ENCODE assay signal across 21 cellular contexts in the genomic region with DNA sequence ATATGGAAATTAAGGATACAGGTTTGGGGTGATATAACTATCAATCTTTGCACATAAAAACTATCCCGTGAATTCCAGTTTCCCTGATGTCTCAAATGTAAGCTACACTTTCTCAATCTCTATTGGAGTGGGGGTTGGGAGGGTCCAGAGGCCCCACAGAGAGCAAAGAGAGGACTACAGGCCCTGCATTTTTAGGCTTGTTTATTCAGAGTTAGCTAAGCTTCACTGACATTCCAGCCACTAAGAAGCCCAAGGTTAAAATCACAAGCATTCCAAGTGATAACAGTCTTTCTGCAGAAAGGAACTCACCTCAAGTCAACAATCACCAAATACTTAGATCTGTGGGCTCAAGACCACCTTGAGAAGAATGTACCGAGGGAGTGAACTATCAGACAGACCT.
DNase-seq lines count a peak whose midpoint lies in the region; TF ChIP-seq lines count a peak whose summit lies in the region.
"Had no signal": no experiment of that assay in that cellular context is flagged by ENCODE, and none has a peak within 500 bp of the region (broad histone marks: within the 10 kb centered on the region; RNA-seq: fewer than 3 reads in every experiment).

No MANE protein-coding gene starts in this region.

- H3K36me3 ChIP-seq in HUES48 (ENCODE audit: control insufficient read depth, insufficient read depth, low read length), result no peaks in the 10 kb centered on the region
- H3K36me3 ChIP-seq in parathyroid adenoma (ENCODE audit: control insufficient read depth, insufficient read depth, low read length), result no peaks in the 10 kb centered on the region
- H3K36me3 ChIP-seq: SJCRH30, tibial nerve had no signal

- no peak for TF ChIP-seq CTCF in parathyroid adenoma (IDR thresholded peaks at IDR 0.05)

- H3K9ac ChIP-seq in HUES48 (ENCODE audit: low read depth, low read length) (no peak overlapping the region), parathyroid adenoma (no peak overlapping the region)

- H3K4me2 ChIP-seq in parathyroid adenoma (ENCODE audit: low read length), result no peak overlapping the region

- no peaks in the 10 kb centered on the region for H3K79me2 ChIP-seq in parathyroid adenoma

- H3K4me3 ChIP-seq in HUES48 (ENCODE audit: low read depth, low read length) (no peak overlapping the region; the same call in 1 of the 2 replicates), parathyroid adenoma (ENCODE audit: low read depth, low read length) (no peak overlapping the region)
- H3K4me3 ChIP-seq: lung, SJCRH30, tibial nerve had no signal

- intact Hi-C loops in head of caudate nucleus (cut with DNase I), result no loop called here

- H3K9me3 ChIP-seq in HUES48 (ENCODE audit: control insufficient read depth, insufficient read depth, low read length) (no peaks in the 10 kb centered on the region), parathyroid adenoma (ENCODE audit: control insufficient read depth, low read length) (no peaks in the 10 kb centered on the region)
- H3K9me3 ChIP-seq: SJCRH30, tibial nerve had no signal

- H3K27me3 ChIP-seq in HUES48 (ENCODE audit: control insufficient read depth, insufficient read depth, low read length) (no peaks in the 10 kb centered on the region), parathyroid adenoma (ENCODE audit: control insufficient read depth, insufficient read depth, low read length) (no peaks in the 10 kb centered on the region)
- H3K27me3 ChIP-seq: SJCRH30, tibial nerve had no signal

- peak overlapping the region; percentile 71 for H2AFZ ChIP-seq in parathyroid adenoma

- H3K4me1 ChIP-seq in HUES48 (ENCODE audit: control insufficient read depth, insufficient read depth, low read length) (peaks cover 18% of the 10 kb centered on the region), parathyroid adenoma (peaks cover 14% of the 10 kb centered on the region)
- H3K4me1 ChIP-seq: SJCRH30 had no signal

- peak; percentile 31 for DNase-seq in astrocyte of the hippocampus (ENCODE audit: low read depth, low spot score)
- peak; percentile 50 for DNase-seq in iPS-NIHi7 (ENCODE audit: extremely low spot score)
- no peak for DNase-seq in activated CD4-positive, alpha-beta T cell treated with anti-CD3 and anti-CD28 coated beads for 1 hour
- DNase-seq in stimulated activated CD4-positive, alpha-beta T cell treated with anti-CD3 and anti-CD28 coated beads, Interleukin-15, amount 100 ng/mL, for 24 hours, result no peak
- DNase-seq in head of caudate nucleus, result no peak
- DNase-seq in NCI-H1694 (lab: John Stamatoyannopoulos, UW), result no peak
- DNase-seq: activated CD4-positive, alpha-beta T cell treated with anti-CD3 and anti-CD28 coated beads for 48 hours; anterior cingulate cortex; cortex of kidney; glutamatergic neuron; NCI-H146; NCI-H748 treated with DMSO at 0.1 percent for 48 hours; RPMI8226; SJCRH30; stimulated activated CD4-positive, alpha-beta T cell treated with anti-CD3 and anti-CD28 coated beads, Interleukin-2, amount 100 ng/mL, for 48 hours; T1000 had no signal

- H3K27ac ChIP-seq in HUES48 (ENCODE audit: low read depth, low read length) (peak overlapping the region; percentile 60), parathyroid adenoma (peak overlapping the region; percentile 53)
- H3K27ac ChIP-seq: SJCRH30, tibial nerve, VCaP had no signal

Comparison
In these comparisons a context has a peak if more than half of its experiments do, and no peak if none do; other contexts are left out.
1. DNase-seq: peak in astrocyte of the hippocampus (single experiment) and iPS-NIHi7 (single experiment); none in activated CD4-positive, alpha-beta T cell treated with anti-CD3 and anti-CD28 coated beads for 1 hour (single experiment), stimulated activated CD4-positive, alpha-beta T cell treated with anti-CD3 and anti-CD28 coated beads, Interleukin-15, amount 100 ng/mL, for 24 hours (single experiment), head of caudate nucleus (0 of 42) and NCI-H1694 (single experiment).